ENCODE assay signal across 8 cellular contexts in the genomic region with DNA sequence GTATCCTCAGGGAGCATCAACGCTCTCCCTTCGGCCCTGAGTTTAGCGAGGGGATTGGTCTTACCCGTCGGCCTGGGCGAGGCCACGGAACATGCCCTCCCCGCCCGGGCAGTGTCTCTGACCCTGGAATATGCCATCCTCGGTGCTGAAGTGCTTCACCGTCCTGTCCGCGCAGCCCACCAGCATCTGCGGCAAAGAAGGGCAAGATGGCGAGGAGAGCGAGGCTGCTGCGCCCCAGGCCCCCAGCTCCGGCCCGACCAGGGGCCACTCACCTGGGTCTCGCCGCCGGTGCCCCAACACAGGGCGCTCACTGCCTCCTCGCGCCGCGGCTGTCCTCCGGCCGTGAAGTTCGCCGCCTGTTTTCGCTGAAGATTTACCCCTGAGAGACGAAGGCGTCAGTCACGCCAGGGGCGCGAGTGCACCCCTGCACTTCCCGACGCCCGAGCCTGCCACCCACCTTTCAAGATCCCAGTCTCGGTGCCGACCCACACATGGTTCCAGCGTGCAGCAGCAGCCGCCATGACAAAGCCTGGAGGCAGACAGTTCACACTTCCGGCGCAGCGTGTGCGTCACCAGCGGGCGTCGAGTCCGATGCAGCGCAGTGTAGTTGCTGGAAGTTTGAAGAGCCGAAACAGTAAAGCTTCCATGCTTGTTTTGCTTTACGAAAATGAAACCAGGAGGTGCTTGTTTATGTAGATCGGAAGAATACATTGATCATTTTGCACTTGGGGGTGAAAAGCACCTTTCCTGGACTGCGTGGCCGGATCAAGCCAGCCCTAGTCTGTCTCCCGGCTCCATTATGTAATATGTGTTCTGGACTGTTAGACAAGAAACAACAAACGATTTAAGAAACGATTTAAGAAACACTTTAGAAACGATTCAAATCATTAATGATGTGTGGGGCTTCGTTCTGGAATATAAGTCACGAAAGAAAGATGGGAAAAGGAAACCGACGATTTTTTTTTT. TPM values are rescaled to one million over a fixed set of nuclear protein-coding genes. Genes with fewer than 3 reads are reported as not detected.
A peak's percentile ranks its signal among the peaks of the same experiment; 100 is the strongest.
DNase-seq lines count a peak whose midpoint lies in the region; ATAC-seq and TF ChIP-seq lines count a peak whose summit lies in the region.

Gene WDR74 (minus strand): TSS at position 541 of the 966 bp plus-strand sequence. CDS start 20 bp downstream, at position 521.

- H3K27me3 ChIP-seq in RWPE2 (ENCODE audit: insufficient read depth, poor library complexity, severe bottlenecking), result no peaks in the 10 kb centered on the region

- H3K27ac Mint-ChIP-seq in activated T-helper 2 cell treated with anti-CD3 and anti-CD28 coated beads, Interferon-gamma antibody, Interleukin-2, Interleukin-4, amounts not matched to agents 10 μg/mL and 5 μg/mL and 100 μg/mL, durations not matched to agents 14 hours and 24 hours and 36 hours, result no peak within 1 kb of the TSS
- H3K27ac Mint-ChIP-seq in nephron progenitor cell, result no peak within 1 kb of the TSS
- no peak within 1 kb of the TSS for H3K27ac Mint-ChIP-seq in stimulated activated naive CD8-positive, alpha-beta T cell treated with anti-CD3 and anti-CD28 coated beads, Interleukin-15, amount 100 ng/mL, for 72 hours

- peaks cover 34% of the 10 kb centered on the region for H3K36me3 Mint-ChIP-seq in activated T-helper 2 cell treated with anti-CD3 and anti-CD28 coated beads, Interferon-gamma antibody, Interleukin-2, Interleukin-4, amounts not matched to agents 10 μg/mL and 5 μg/mL and 100 μg/mL, durations not matched to agents 14 hours and 24 hours and 36 hours (ENCODE audit: low read depth)
- peaks cover 24% of the 10 kb centered on the region for H3K36me3 Mint-ChIP-seq in nephron progenitor cell (ENCODE audit: low read depth)

- ATAC-seq in RWPE2 (ENCODE audit: low read depth), result peak; percentile 35
- peak; percentile 64 for ATAC-seq in stimulated activated naive CD8-positive, alpha-beta T cell treated with anti-CD3 and anti-CD28 coated beads, Interleukin-15, amount 100 ng/mL, for 72 hours

- peak; percentile 92 for DNase-seq in EL
- peak; percentile 95 for DNase-seq in H4 (ENCODE audit: low spot score)
- peak; percentile 93 for DNase-seq in M059J (ENCODE audit: low read depth)
- DNase-seq in RWPE2 (ENCODE audit: low spot score), result peak; percentile 89
- peak; percentile 89 for DNase-seq in activated T-helper 2 cell treated with anti-CD3 and anti-CD28 coated beads, Interferon-gamma antibody, Interleukin-2, Interleukin-4, amounts not matched to agents 10 μg/mL and 5 μg/mL and 100 μg/mL, durations not matched to agents 14 hours and 24 hours and 36 hours (ENCODE audit: low spot score)
- peak; percentile 91 for DNase-seq in fibroblast of the aortic adventitia (ENCODE audit: low read depth)
- DNase-seq in nephron progenitor cell, result peak; percentile 82
- peak; percentile 84 to 92 for DNase-seq in stimulated activated naive CD8-positive, alpha-beta T cell treated with anti-CD3 and anti-CD28 coated beads, Interleukin-15, amount 100 ng/mL, for 72 hours

- H3K27ac ChIP-seq in RWPE2 (ENCODE audit: poor library complexity, severe bottlenecking), result peak within 1 kb of the TSS; percentile 97

- intact Hi-C loops in activated T-helper 2 cell treated with anti-CD3 and anti-CD28 coated beads, Interferon-gamma antibody, Interleukin-2, Interleukin-4, amounts not matched to agents 10 μg/mL and 5 μg/mL and 100 μg/mL, durations not matched to agents 14 hours and 24 hours and 36 hours (cut with micrococcal nuclease), result loop anchor here (1.0 to 5.0 kb wide), 6 partner anchors 8 to 237 kb away; partner anchors contain the start of genes HNRNPUL2, MTA2, NXF1 and TAF6L

- peaks cover 35% of the 10 kb centered on the region for H3K36me3 ChIP-seq in RWPE2 (ENCODE audit: low read depth)

- no peaks in the 10 kb centered on the region for H3K9me3 Mint-ChIP-seq in activated T-helper 2 cell treated with anti-CD3 and anti-CD28 coated beads, Interferon-gamma antibody, Interleukin-2, Interleukin-4, amounts not matched to agents 10 μg/mL and 5 μg/mL and 100 μg/mL, durations not matched to agents 14 hours and 24 hours and 36 hours
- H3K9me3 Mint-ChIP-seq in nephron progenitor cell, result peaks cover 4% of the 10 kb centered on the region
- H3K9me3 Mint-ChIP-seq in stimulated activated naive CD8-positive, alpha-beta T cell treated with anti-CD3 and anti-CD28 coated beads, Interleukin-15, amount 100 ng/mL, for 72 hours, result no peaks in the 10 kb centered on the region

- H3K4me1 Mint-ChIP-seq in activated T-helper 2 cell treated with anti-CD3 and anti-CD28 coated beads, Interferon-gamma antibody, Interleukin-2, Interleukin-4, amounts not matched to agents 10 μg/mL and 5 μg/mL and 100 μg/mL, durations not matched to agents 14 hours and 24 hours and 36 hours (ENCODE audit: low read depth), result peaks cover 21% of the 10 kb centered on the region
- H3K4me1 Mint-ChIP-seq in nephron progenitor cell, result peaks cover 27% of the 10 kb centered on the region
- H3K4me1 Mint-ChIP-seq in stimulated activated naive CD8-positive, alpha-beta T cell treated with anti-CD3 and anti-CD28 coated beads, Interleukin-15, amount 100 ng/mL, for 72 hours, result peaks cover 49% of the 10 kb centered on the region

- H3K9me3 ChIP-seq in RWPE2 (ENCODE audit: severe bottlenecking), result no peaks in the 10 kb centered on the region

- H3K27me3 Mint-ChIP-seq in activated T-helper 2 cell treated with anti-CD3 and anti-CD28 coated beads, Interferon-gamma antibody, Interleukin-2, Interleukin-4, amounts not matched to agents 10 μg/mL and 5 μg/mL and 100 μg/mL, durations not matched to agents 14 hours and 24 hours and 36 hours (ENCODE audit: low read depth), result no peaks in the 10 kb centered on the region
- H3K27me3 Mint-ChIP-seq in nephron progenitor cell (ENCODE audit: low read depth, poor library complexity), result peaks cover 5% of the 10 kb centered on the region
- H3K27me3 Mint-ChIP-seq in stimulated activated naive CD8-positive, alpha-beta T cell treated with anti-CD3 and anti-CD28 coated beads, Interleukin-15, amount 100 ng/mL, for 72 hours, result no peaks in the 10 kb centered on the region

- peak within 1 kb of the TSS; percentile 85 for H3K4me3 ChIP-seq in RWPE2 (ENCODE audit: severe bottlenecking)
- peak within 1 kb of the TSS; percentile 95 for H3K4me3 ChIP-seq in fibroblast of the aortic adventitia (ENCODE audit: low read depth, low read length)

- H3K4me1 ChIP-seq in RWPE2 (ENCODE audit: insufficient read depth, poor library complexity, severe bottlenecking), result peaks cover 11% of the 10 kb centered on the region

- TF ChIP-seq CTCF in RWPE2 (IDR thresholded peaks at IDR 0.05; ENCODE audit: poor library complexity, severe bottlenecking) (no peak), fibroblast of the aortic adventitia (IDR thresholded peaks at IDR 0.05; ENCODE audit: insufficient read depth, low read length) (no peak), nephron progenitor cell (IDR thresholded peaks at IDR 0.05) (no peak)

- H3K4me3 Mint-ChIP-seq in activated T-helper 2 cell treated with anti-CD3 and anti-CD28 coated beads, Interferon-gamma antibody, Interleukin-2, Interleukin-4, amounts not matched to agents 10 μg/mL and 5 μg/mL and 100 μg/mL, durations not matched to agents 14 hours and 24 hours and 36 hours (ENCODE audit: low read depth), result no peak within 1 kb of the TSS
- H3K4me3 Mint-ChIP-seq in nephron progenitor cell, result no peak within 1 kb of the TSS
- no peak within 1 kb of the TSS for H3K4me3 Mint-ChIP-seq in stimulated activated naive CD8-positive, alpha-beta T cell treated with anti-CD3 and anti-CD28 coated beads, Interleukin-15, amount 100 ng/mL, for 72 hours

RNA-seq across cellular contexts. Expression of gene WDR74, which starts in this region (rescaled TPM):
- 60.1 and 63.7 TPM in 2 replicates for total RNA-seq in H4 (2014; rRNA removed; shearing (Covaris generic))
- 55.2 and 61.8 TPM in 2 replicates for total RNA-seq in M059J (2014; rRNA removed; shearing (Covaris generic))
- 109 and 112 TPM in 2 replicates for total RNA-seq in activated T-helper 2 cell treated with anti-CD3 and anti-CD28 coated beads, Interferon-gamma antibody, Interleukin-2, Interleukin-4, amounts not matched to agents 10 μg/mL and 5 μg/mL and 100 μg/mL, durations not matched to agents 14 hours and 24 hours and 36 hours
- total RNA-seq in fibroblast of the aortic adventitia (ENCODE audit: low replicate concordance), result 29.5 and 29.8 TPM in 2 replicates

Comparison
In these comparisons a context has a peak if more than half of its experiments do, and no peak if none do; other contexts are left out.
1. Peak in every context shown above with its lines: DNase-seq, ATAC-seq, H3K4me3 ChIP-seq and H3K27ac ChIP-seq.